9 cellular contexts compared by ENCODE assay signal in genomic region chr2:227871375-227871788, GRCh38. TPM values are rescaled to one million over a fixed set of nuclear protein-coding genes. Genes with fewer than 3 reads are reported as not detected.
A peak's percentile ranks its signal among the peaks of the same experiment; 100 is the strongest.
DNase-seq lines count a peak whose midpoint lies in the region; ATAC-seq and TF ChIP-seq lines count a peak whose summit lies in the region.
"Had no signal": no experiment of that assay in that cellular context is flagged by ENCODE, and none has a peak within 500 bp of the region (broad histone marks: within the 10 kb centered on the region; RNA-seq: fewer than 3 reads in every experiment).

DAW1 (plus strand) TSS chr2:227871631; CDS start chr2:227871690, 59 bp downstream.

- POLR2A ChIA-PET in BJ (lab: Charles Lee): no interaction called here
- POLR2A ChIA-PET in MCF 10A (lab: Yijun Ruan, JAX): interaction anchor here (1.4 kb wide), 1 partner anchor 9 kb away, joined by 6 read pairs; no protein-coding TSS in a partner anchor

- H3K36me3 Mint-ChIP-seq in MCF 10A (ENCODE audit: insufficient read depth, unreplicated experiment): no peaks in the 10 kb centered on the region

- BruUV-seq in MCF 10A (replicated peaks; lab: Mats Ljungman, UMichigan): no TSS peak

- H3K36me3 ChIP-seq in BJ (ENCODE audit: control insufficient read depth, insufficient read depth, low read length) (no peaks in the 10 kb centered on the region), iPS-15b (ENCODE audit: control insufficient read depth, insufficient read depth, low read length) (no peaks in the 10 kb centered on the region), spleen (no peaks in the 10 kb centered on the region)

- no peak for ATAC-seq in HG02798 (IDR thresholded peaks at IDR 0.05; ENCODE audit: poor library complexity, unreplicated experiment)

- TF ChIP-seq POLR2A in spleen (IDR thresholded peaks at IDR 0.05): no peak

- DNase-seq in BJ (ENCODE audit: low read depth) (no peak), HCEC 1CT (peak; percentile 28), T-helper 1 cell (peak in 4 of 5 donors; percentile 7 to 38 (median 18)), MCF 10A (ENCODE audit: unreplicated experiment) (no peak), spleen (peak; percentile 81), RKO (ENCODE audit: low spot score) (no peak)

- peaks cover 4% of the 10 kb centered on the region for H3K4me1 ChIP-seq in iPS-15b (ENCODE audit: control insufficient read depth, insufficient read depth, low read length)
- peaks cover 2 to 11% (median 8%) of the 10 kb centered on the region in 6 donors for H3K4me1 ChIP-seq in spleen

- TF ChIP-seq CTCF in BJ (IDR thresholded peaks at IDR 0.05; ENCODE audit: insufficient read depth, low read depth, low read length) (no peak), MCF 10A (IDR thresholded peaks at IDR 0.05; ENCODE audit: unreplicated experiment) (no peak), spleen (IDR thresholded peaks at IDR 0.05 in 8 of 11, conservative IDR thresholded peaks at IDR 0.05 in 3 of 11) (no peak)

- H3K4me3 Mint-ChIP-seq in MCF 10A (ENCODE audit: unreplicated experiment): no peak within 1 kb of the TSS
- H3K4me3 Mint-ChIP-seq: central memory CD8-positive, alpha-beta T cell had no signal

- no peak within 1 kb of the TSS for H3K27ac ChIP-seq in spleen

- H3K27ac Mint-ChIP-seq in MCF 10A (ENCODE audit: low read depth, unreplicated experiment): peak within 1 kb of the TSS; percentile 29

- intact Hi-C loops in MCF 10A (cut with micrococcal nuclease): no loop called here
- intact Hi-C loops in spleen (cut with DNase I; ENCODE audit: low total_unique reads): no loop called here

- H3K9ac ChIP-seq in iPS-15b (ENCODE audit: low read depth, low read length): no peak within 1 kb of the TSS

- no peaks in the 10 kb centered on the region for H3K27me3 Mint-ChIP-seq in MCF 10A (ENCODE audit: insufficient read depth, unreplicated experiment)

- CTCF ChIA-PET in BJ (lab: Yijun Ruan, JAX) (interaction anchor here (1.4 to 4.4 kb wide), 4 partner anchors 8 to 213 kb away, joined by 3 to 21 read pairs (median 9); no protein-coding TSS in a partner anchor), MCF 10A (lab: Yijun Ruan, JAX) (interaction anchor here (0.6 to 3.1 kb wide), 3 partner anchors 9 to 591 kb away, joined by 5 to 7 read pairs (median 6); no protein-coding TSS in a partner anchor)

- peak within 1 kb of the TSS; percentile 39 for H3K4me3 ChIP-seq in BJ (ENCODE audit: low read depth, low read length)
- H3K4me3 ChIP-seq in iPS-15b (ENCODE audit: low read depth, low read length): peak within 1 kb of the TSS; percentile 60
- peak within 1 kb of the TSS; percentile 4 to 59 (median 22) for H3K4me3 ChIP-seq in spleen

- peaks cover 8% of the 10 kb centered on the region for H3K4me1 Mint-ChIP-seq in MCF 10A (ENCODE audit: insufficient read depth, unreplicated experiment)
- H3K4me1 Mint-ChIP-seq: central memory CD8-positive, alpha-beta T cell had no signal

- WGBS in spleen, 5 donors: 0 to 6% (median 3%) methylated on average over 6 to 34 of the region's 34 CpGs

- no peaks in the 10 kb centered on the region for H3K9me3 ChIP-seq in iPS-15b (ENCODE audit: control insufficient read depth, insufficient read depth, low read length)
- no peaks in the 10 kb centered on the region for H3K9me3 ChIP-seq in spleen

- H3K27me3 ChIP-seq in BJ (ENCODE audit: control insufficient read depth, insufficient read depth, low read length): no peaks in the 10 kb centered on the region
- peaks cover 13% of the 10 kb centered on the region for H3K27me3 ChIP-seq in iPS-15b (ENCODE audit: control insufficient read depth, insufficient read depth, low read length)
- peaks cover 0 to 59% (median 9%) of the 10 kb centered on the region in 7 donors for H3K27me3 ChIP-seq in spleen (replicated peaks in 1 of 7)

- peaks cover 14% of the 10 kb centered on the region for H3K9me3 Mint-ChIP-seq in MCF 10A (ENCODE audit: unreplicated experiment)
- H3K9me3 Mint-ChIP-seq: central memory CD8-positive, alpha-beta T cell had no signal

RNA-seq across cellular contexts. Expression of gene DAW1, which starts in this region (rescaled TPM):
- polyA plus RNA-seq in BJ (2011; rRNA removed) (0.10 TPM in 1 of 2 replicates, not detected in the other), spleen (not detected)
- polyA minus RNA-seq in BJ (2011; rRNA and poly(A)+ RNA removed): not detected in 2 replicates
- total RNA-seq in MCF 10A (2022) (0.64 and 1.1 TPM in 2 replicates), spleen (1 to 10 TPM in 1 of 7 donors, not detected in 6; 2.2 TPM)

Comparison
In these comparisons a context has a peak if more than half of its experiments do, and no peak if none do; other contexts are left out.
1. DNase-seq: peak in HCEC 1CT (single experiment), T-helper 1 cell (4 of 5) and spleen (single experiment); none in BJ (single experiment), MCF 10A (single experiment) and RKO (single experiment).
2. Peak in every context shown above with its lines, with median percentiles within 50 percentile points of each other: H3K4me3 ChIP-seq.